Comparison of ENCODE assay signal across 12 cellular contexts in genomic region chr15:52220896-52221660, GRCh38. TPM values are rescaled to one million over a fixed set of nuclear protein-coding genes. Genes with fewer than 3 reads are reported as not detected.
DNase-seq lines count a peak whose midpoint lies in the region; ATAC-seq and TF ChIP-seq lines count a peak whose summit lies in the region.
"Had no signal": no experiment of that assay in that cellular context is flagged by ENCODE, and none has a peak within 500 bp of the region (broad histone marks: within the 10 kb centered on the region; RNA-seq: fewer than 3 reads in every experiment).

No MANE protein-coding gene starts in this region.

- H3K36me3 ChIP-seq in thymus (ENCODE audit: control insufficient read depth, insufficient read depth) (no peaks in the 10 kb centered on the region), psoas muscle (ENCODE audit: insufficient read depth in 1 of 2, low read depth in 1 of 2) (peaks cover 0 to 11% of the 10 kb centered on the region in 2 donors)
- H3K36me3 ChIP-seq: SJSA1 had no signal

- CTCF ChIA-PET in activated naive CD4-positive, alpha-beta T cell treated with anti-CD3 and anti-CD28 coated beads, Interleukin-2, amount 10 ng/mL, durations not matched to agents 7 days and 5 days (lab: Charles Lee): interaction anchor here (0.9 to 1.7 kb wide), 2 partner anchors 13 to 58 kb away, joined by 4 to 9 read pairs; no protein-coding TSS in a partner anchor
- CTCF ChIA-PET in activated CD4-positive, alpha-beta memory T cell treated with anti-CD3 and anti-CD28 coated beads, Interleukin-2, amount 10 ng/mL, durations not matched to agents 7 days and 5 days (lab: Charles Lee): interaction anchor here (0.7 to 3.8 kb wide), 8 partner anchors 13 to 514 kb away, joined by 3 to 24 read pairs (median 4); partner anchors contain the start of gene LEO1

- H3K27ac ChIP-seq in thymus (ENCODE audit: low read depth) (peak overlapping the region; percentile 75), psoas muscle (no peak overlapping the region)
- H3K27ac ChIP-seq: SJSA1 had no signal

- intact Hi-C loops in Right ventricle myocardium inferior (cut with DNase I): no loop called here
- intact Hi-C loops in psoas muscle (cut with DNase I): loop anchor here in 1 of 2 donors (10.0 kb wide), 1 partner anchor 336 kb away; no protein-coding TSS in a partner anchor

- H3K9me3 Mint-ChIP-seq in activated naive CD4-positive, alpha-beta T cell treated with anti-CD3 and anti-CD28 coated beads, Interleukin-2, amount 10 ng/mL, durations not matched to agents 7 days and 5 days: no peaks in the 10 kb centered on the region
- H3K9me3 Mint-ChIP-seq in activated CD4-positive, alpha-beta memory T cell treated with anti-CD3 and anti-CD28 coated beads, Interleukin-2, amount 10 ng/mL, durations not matched to agents 7 days and 5 days: no peaks in the 10 kb centered on the region

- H3K9me3 ChIP-seq in thymus (ENCODE audit: control insufficient read depth): no peaks in the 10 kb centered on the region
- H3K9me3 ChIP-seq in psoas muscle: no peaks in the 10 kb centered on the region
- H3K9me3 ChIP-seq: SJSA1 had no signal

- peaks cover 17% of the 10 kb centered on the region for H3K36me3 Mint-ChIP-seq in activated naive CD4-positive, alpha-beta T cell treated with anti-CD3 and anti-CD28 coated beads, Interleukin-2, amount 10 ng/mL, durations not matched to agents 7 days and 5 days
- peaks cover 5% of the 10 kb centered on the region for H3K36me3 Mint-ChIP-seq in activated CD4-positive, alpha-beta memory T cell treated with anti-CD3 and anti-CD28 coated beads, Interleukin-2, amount 10 ng/mL, durations not matched to agents 7 days and 5 days (ENCODE audit: low read depth)

- 36% methylated on average over 8 of the region's 8 CpGs for WGBS in thymus
- 73 to 77% (median 76%) methylated on average over 8 of the region's 8 CpGs for WGBS in psoas muscle, 3 donors

- TF ChIP-seq CTCF in GM13977 (IDR thresholded peaks at IDR 0.05; ENCODE audit: extremely low read depth, insufficient read depth, missing control alignments) (no peak), psoas muscle (IDR thresholded peaks at IDR 0.05) (no peak)

- ATAC-seq in HG02938 (IDR thresholded peaks at IDR 0.05; ENCODE audit: unreplicated experiment) (peak; percentile 16), Right ventricle myocardium inferior (no peak), psoas muscle (no peak)

- H3K27me3 ChIP-seq in thymus (ENCODE audit: control insufficient read depth, insufficient read depth): no peaks in the 10 kb centered on the region
- H3K27me3 ChIP-seq in psoas muscle (ENCODE audit: insufficient read depth in 3 of 3, low read length in 2 of 3): no peaks in the 10 kb centered on the region
- H3K27me3 ChIP-seq: SJSA1 had no signal

- in situ Hi-C loops in GM13977 (cut with MboI; ENCODE audit: low pct_unique_long_range_greater_than_20kb, low sequenced_read_pairs, unreplicated experiment): no loop called here

- POLR2A ChIA-PET in activated CD4-positive, alpha-beta memory T cell treated with anti-CD3 and anti-CD28 coated beads, Interleukin-2, amount 10 ng/mL, durations not matched to agents 7 days and 5 days (lab: Charles Lee): interaction anchor here (0.7 to 3.4 kb wide), 6 partner anchors 14 to 307 kb away, joined by 3 to 31 read pairs (median 9); partner anchors contain the start of gene LEO1

- peak overlapping the region; percentile 14 for H3K4me3 ChIP-seq in thymus (ENCODE audit: low read length)
- no peak overlapping the region for H3K4me3 ChIP-seq in psoas muscle
- H3K4me3 ChIP-seq: SJSA1 had no signal

- DNase-seq in activated naive CD4-positive, alpha-beta T cell treated with anti-CD3 and anti-CD28 coated beads, Interleukin-2, amount 10 ng/mL, durations not matched to agents 7 days and 5 days: no peak
- no peak for DNase-seq in activated naive CD4-positive, alpha-beta T cell treated with anti-CD3 and anti-CD28 coated beads, Interleukin-2, amount 50 U/mL, for 16 hours
- no peak for DNase-seq in activated CD4-positive, alpha-beta memory T cell treated with anti-CD3 and anti-CD28 coated beads, Interleukin-2, amount 10 ng/mL, durations not matched to agents 7 days and 5 days
- DNase-seq in GM13977 (ENCODE audit: low spot score) (no peak), Right ventricle myocardium inferior (ENCODE audit: missing footprints) (no peak), psoas muscle (no peak)
- DNase-seq: left ventricle myocardium superior, NCI-H2107, posterior cingulate gyrus had no signal

- H3K4me1 Mint-ChIP-seq in activated naive CD4-positive, alpha-beta T cell treated with anti-CD3 and anti-CD28 coated beads, Interleukin-2, amount 10 ng/mL, durations not matched to agents 7 days and 5 days: peaks cover 48% of the 10 kb centered on the region
- peaks cover 44% of the 10 kb centered on the region for H3K4me1 Mint-ChIP-seq in activated CD4-positive, alpha-beta memory T cell treated with anti-CD3 and anti-CD28 coated beads, Interleukin-2, amount 10 ng/mL, durations not matched to agents 7 days and 5 days

- H3K27ac Mint-ChIP-seq in activated naive CD4-positive, alpha-beta T cell treated with anti-CD3 and anti-CD28 coated beads, Interleukin-2, amount 10 ng/mL, durations not matched to agents 7 days and 5 days: peak overlapping the region; percentile 89
- peak overlapping the region; percentile 80 for H3K27ac Mint-ChIP-seq in activated CD4-positive, alpha-beta memory T cell treated with anti-CD3 and anti-CD28 coated beads, Interleukin-2, amount 10 ng/mL, durations not matched to agents 7 days and 5 days

- H3K4me1 ChIP-seq in thymus (ENCODE audit: control insufficient read depth, insufficient read depth, low read length): peaks cover 10% of the 10 kb centered on the region
- H3K4me1 ChIP-seq in psoas muscle: no peaks in the 10 kb centered on the region

- H3K4me3 Mint-ChIP-seq in activated naive CD4-positive, alpha-beta T cell treated with anti-CD3 and anti-CD28 coated beads, Interleukin-2, amount 10 ng/mL, durations not matched to agents 7 days and 5 days: peak overlapping the region; percentile 82
- peak overlapping the region; percentile 87 for H3K4me3 Mint-ChIP-seq in activated CD4-positive, alpha-beta memory T cell treated with anti-CD3 and anti-CD28 coated beads, Interleukin-2, amount 10 ng/mL, durations not matched to agents 7 days and 5 days

- no peaks in the 10 kb centered on the region for H3K27me3 Mint-ChIP-seq in activated naive CD4-positive, alpha-beta T cell treated with anti-CD3 and anti-CD28 coated beads, Interleukin-2, amount 10 ng/mL, durations not matched to agents 7 days and 5 days
- H3K27me3 Mint-ChIP-seq in activated CD4-positive, alpha-beta memory T cell treated with anti-CD3 and anti-CD28 coated beads, Interleukin-2, amount 10 ng/mL, durations not matched to agents 7 days and 5 days: no peaks in the 10 kb centered on the region

RNA-seq across cellular contexts. Expression of gene GNB5, which starts 29.9 kb away (rescaled TPM):
- 10 to 100 TPM; 35.4 to 35.5 TPM for total RNA-seq in activated CD4-positive, alpha-beta memory T cell treated with anti-CD3 and anti-CD28 coated beads, Interleukin-2, amount 10 ng/mL, durations not matched to agents 7 days and 5 days
- polyA plus RNA-seq in thymus (20.5 TPM), psoas muscle (1 to 10 TPM in 2 of 3 donors, under 1 TPM in 1; 0.86 to 1.5 (median 1.3) TPM)
- total RNA-seq in Right ventricle myocardium inferior (10.6 TPM), psoas muscle (1 to 10 TPM; 1.1 to 2.5 (median 1.4) TPM)
